ENCODE assay signal across 7 cellular contexts in the genomic region with DNA sequence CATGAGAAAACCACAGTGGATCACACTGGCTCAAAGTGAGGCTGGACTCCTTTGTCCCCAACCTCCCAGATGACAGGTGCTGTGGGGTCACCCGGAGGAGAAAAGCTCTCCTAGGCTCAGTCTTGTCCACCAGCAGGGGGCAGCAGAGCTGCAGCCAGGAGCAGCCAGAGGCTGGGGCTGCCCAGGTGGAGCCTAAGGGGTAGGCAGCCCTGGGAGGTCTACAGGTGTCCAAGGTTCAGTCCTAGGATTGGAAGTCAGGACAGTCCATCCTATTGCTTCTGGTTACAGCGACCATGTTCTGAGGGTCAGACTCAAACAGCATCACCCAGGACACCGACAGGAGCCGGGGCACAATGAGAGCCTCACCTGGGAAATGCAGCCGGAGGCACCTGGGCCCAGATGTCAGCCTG.
A peak's percentile ranks its signal among the peaks of the same experiment; 100 is the strongest.
DNase-seq lines count a peak whose midpoint lies in the region; ATAC-seq, FAIRE-seq and TF ChIP-seq lines count a peak whose summit lies in the region.

No MANE protein-coding gene starts in this region.

- peaks cover 47% of the 10 kb centered on the region for H3K27me3 ChIP-seq in adipocyte (replicated peaks; ENCODE audit: control insufficient read depth, insufficient read depth, low read length)

- H3K9ac ChIP-seq in adipocyte (ENCODE audit: low read length), result no peak overlapping the region
- no peak overlapping the region for H3K9ac ChIP-seq in kidney (ENCODE audit: low read length in 2 of 2)

- no peak for ATAC-seq in GM18498 (IDR thresholded peaks at IDR 0.05; ENCODE audit: unreplicated experiment)

- DNase-seq in GM20000 (ENCODE audit: low spot score) (peak; percentile 43), SK-MEL-5 (ENCODE audit: low read depth, low spot score) (peak; percentile 72), adipocyte (ENCODE audit: low read depth) (peak; percentile 32), kidney (peak; percentile 72), OCI-M2 (lab: John Stamatoyannopoulos, UW; ENCODE audit: unreplicated experiment) (no peak)
- peak in 2 of 3 experiments; percentile 49 to 59 for DNase-seq in stimulated activated CD4-positive, alpha-beta T cell treated with anti-CD3 and anti-CD28 coated beads, TNF-alpha, amount 100 ng/mL, for 24 hours (ENCODE audit: low read depth in 3 of 3)

- H3K36me3 ChIP-seq in adipocyte (ENCODE audit: control insufficient read depth, insufficient read depth, low read length, severe bottlenecking), result no peaks in the 10 kb centered on the region
- H3K36me3 ChIP-seq in kidney (ENCODE audit: control insufficient read depth in 1 of 2, insufficient read depth in 2 of 2, low read length in 2 of 2), result no peaks in the 10 kb centered on the region

- TF ChIP-seq CTCF in GM20000 (IDR thresholded peaks at IDR 0.05; ENCODE audit: extremely low read depth, missing control alignments) (peak; percentile 51), kidney (IDR thresholded peaks at IDR 0.05; ENCODE audit: borderline replicate concordance, extremely low read depth, insufficient read depth) (peak; percentile 17)

- intact Hi-C loops in kidney (cut with DNase I), result no loop called here

- H3K27ac ChIP-seq in kidney (ENCODE audit: low read depth in 2 of 2, low read length in 2 of 2), result no peak overlapping the region

- H3K4me1 ChIP-seq in adipocyte (ENCODE audit: control insufficient read depth, insufficient read depth, low read length) (no peaks in the 10 kb centered on the region), kidney (ENCODE audit: control insufficient read depth in 1 of 2, insufficient read depth in 1 of 2, low read depth in 1 of 2, low read length in 2 of 2) (no peaks in the 10 kb centered on the region)

- no peak for FAIRE-seq in kidney (lab: Jason Lieb, UNC)

- H3K4me3 ChIP-seq in adipocyte (ENCODE audit: low read length), result no peak overlapping the region
- no peak overlapping the region for H3K4me3 ChIP-seq in kidney (ENCODE audit: low read length in 2 of 2)

- H3K9me3 ChIP-seq in adipocyte (ENCODE audit: control insufficient read depth, low read length) (no peaks in the 10 kb centered on the region), kidney (ENCODE audit: control insufficient read depth in 1 of 2, low read length in 2 of 2) (no peaks in the 10 kb centered on the region)

- in situ Hi-C loops in SK-MEL-5 (cut with HindIII; ENCODE audit: low pct_unique_long_range_greater_than_20kb, low sequenced_read_pairs), result no loop called here
